ENCODE assay signal across 29 cellular contexts in genomic region chr1:3965693-3966092, GRCh38.
"Had no signal": no experiment of that assay in that cellular context is flagged by ENCODE, and none has a peak within 500 bp of the region (broad histone marks: within the 10 kb centered on the region; RNA-seq: fewer than 3 reads in every experiment).

No MANE protein-coding gene starts in this region.

- H3K27me3 ChIP-seq: adrenal gland, ascending aorta, body of pancreas, brain microvascular endothelial cell, cardiac muscle cell had no signal

- H3K36me3 ChIP-seq: adrenal gland, ascending aorta, brain microvascular endothelial cell, breast epithelium, cardiac muscle cell had no signal

- H3K4me1 ChIP-seq: adrenal gland, ascending aorta, body of pancreas, breast epithelium had no signal

- H3K9me3 ChIP-seq: adrenal gland, ascending aorta, body of pancreas had no signal

- DNase-seq: activated effector memory CD4-positive, alpha-beta T cell treated with anti-CD3 and anti-CD28 coated beads, Interleukin-2, amount 50 U/mL, for 16 hours; activated effector memory CD4-positive, alpha-beta T cell treated with Interleukin-2 at 50 U/mL for 16 hours; activated gamma-delta T cell; activated gamma-delta T cell treated with Interleukin-2 at 50 U/mL for 16 hours; activated naive CD4-positive, alpha-beta T cell; activated naive CD4-positive, alpha-beta T cell treated with anti-CD3 and anti-CD28 coated beads for 36 hours; activated naive CD4-positive, alpha-beta T cell treated with anti-CD3 and anti-CD28 coated beads, Interleukin-2, amount 10 ng/mL, durations not matched to agents 7 days and 5 days; activated naive CD4-positive, alpha-beta T cell treated with anti-CD3 and anti-CD28 coated beads, Interleukin-2, amount 50 U/mL, for 16 hours; activated naive CD4-positive, alpha-beta T cell treated with Interleukin-2 at 50 U/mL for 16 hours; activated naive CD8-positive, alpha-beta T cell treated with anti-CD3 and anti-CD28 coated beads for 36 hours; activated naive CD8-positive, alpha-beta T cell treated with anti-CD3 and anti-CD28 coated beads, Interleukin-2, amount 10 ng/mL, durations not matched to agents 7 days and 5 days; activated naive CD8-positive, alpha-beta T cell treated with anti-CD3 and anti-CD28 coated beads, Interleukin-2, amount 50 U/mL, for 24 hours; activated T-cell treated with anti-CD3 and anti-CD28 coated beads, Interleukin-2, amount 50 U/mL, for 24 hours; activated T-cell treated with anti-CD3 and anti-CD28 coated beads, Interleukin-2, amount 50 U/mL, for 4 hours; activated T-cell treated with anti-CD3 and anti-CD28 coated beads, Interleukin-2, amount 50 U/mL, for 48 hours; activated T-cell treated with anti-CD3 and anti-CD28 coated beads, Interleukin-2, amount 50 U/mL, for 72 hours; adrenal gland; amniotic stem cell; amygdala; anterior cingulate cortex; aorta; body of pancreas; brain microvascular endothelial cell; caudate nucleus; central memory CD4-positive, alpha-beta T cell; cerebellar nuclear complex had no signal

- H3K4me3 ChIP-seq: adrenal gland, ascending aorta, body of pancreas, breast epithelium, cardiac muscle cell had no signal

- H3K27ac ChIP-seq: adrenal gland, ascending aorta, body of pancreas, brain microvascular endothelial cell, breast epithelium, cardiac muscle cell had no signal
